9 cellular contexts compared by ENCODE assay signal in the genomic region with DNA sequence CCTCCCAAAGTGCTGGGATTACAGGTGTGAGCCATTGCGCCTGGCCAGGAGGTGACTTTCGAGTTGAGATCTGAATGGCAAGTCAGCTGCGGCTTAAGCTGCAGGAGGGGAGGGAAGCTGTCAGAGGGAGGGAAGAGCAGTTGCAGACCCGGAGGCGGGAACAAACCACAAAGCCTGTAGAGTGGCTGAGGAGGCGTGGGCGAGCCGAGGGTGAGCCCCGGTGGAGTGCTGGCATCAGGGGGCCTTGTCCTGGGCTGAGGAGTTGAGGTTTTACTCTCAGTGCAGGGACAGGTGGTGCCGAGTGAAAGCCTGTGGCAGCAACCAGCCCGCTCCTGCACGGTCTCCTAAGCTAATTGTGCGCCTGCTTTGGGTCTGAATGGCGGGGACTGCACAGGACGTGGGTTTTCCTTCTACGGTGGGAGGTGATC. TPM values are rescaled to one million over a fixed set of nuclear protein-coding genes. Genes with fewer than 3 reads are reported as not detected.
DNase-seq lines count a peak whose midpoint lies in the region; ATAC-seq and TF ChIP-seq lines count a peak whose summit lies in the region.
"Had no signal": no experiment of that assay in that cellular context is flagged by ENCODE, and none has a peak within 500 bp of the region (broad histone marks: within the 10 kb centered on the region; RNA-seq: fewer than 3 reads in every experiment).

No MANE protein-coding gene starts in this region.

- H3K27me3 Mint-ChIP-seq in activated CD4-positive, alpha-beta T cell treated with anti-CD3 and anti-CD28 coated beads, Interleukin-2, amount 10 ng/mL, durations not matched to agents 7 days and 5 days, result no peaks in the 10 kb centered on the region

- DNase-seq in GF-D8 (lab: John Stamatoyannopoulos, UW) (peak; percentile 85), NCI-H128 (lab: John Stamatoyannopoulos, UW; ENCODE audit: unreplicated experiment) (peak; percentile 31), left kidney (ENCODE audit: low read depth, low spot score) (peak; percentile 54), upper lobe of right lung (peak; percentile 80), medulla oblongata (ENCODE audit: extremely low spot score) (no peak), esophagus muscularis mucosa (ENCODE audit: extremely low spot score) (no peak), NCI-H1694 (lab: John Stamatoyannopoulos, UW) (no peak)
- peak; percentile 48 for DNase-seq in activated CD4-positive, alpha-beta T cell treated with anti-CD3 and anti-CD28 coated beads, Interleukin-2, amount 10 ng/mL, durations not matched to agents 7 days and 5 days

- TF ChIP-seq POLR2A in esophagus muscularis mucosa (IDR thresholded peaks at IDR 0.05; ENCODE audit: low read depth), result no peak

- peaks cover 69% of the 10 kb centered on the region for H3K4me1 Mint-ChIP-seq in activated CD4-positive, alpha-beta T cell treated with anti-CD3 and anti-CD28 coated beads, Interleukin-2, amount 10 ng/mL, durations not matched to agents 7 days and 5 days

- TF ChIP-seq CTCF in upper lobe of right lung (IDR thresholded peaks at IDR 0.05) (no peak), esophagus muscularis mucosa (IDR thresholded peaks at IDR 0.05) (no peak)

- H3K36me3 Mint-ChIP-seq in activated CD4-positive, alpha-beta T cell treated with anti-CD3 and anti-CD28 coated beads, Interleukin-2, amount 10 ng/mL, durations not matched to agents 7 days and 5 days (ENCODE audit: low read depth), result no peaks in the 10 kb centered on the region

- no peaks in the 10 kb centered on the region for H3K9me3 ChIP-seq in upper lobe of right lung
- H3K9me3 ChIP-seq in esophagus muscularis mucosa, result no peaks in the 10 kb centered on the region

- H3K4me1 ChIP-seq in upper lobe of right lung (peaks cover 12% of the 10 kb centered on the region), esophagus muscularis mucosa (peaks cover 0 to 34% (median 12%) of the 10 kb centered on the region in 4 donors)

- no peaks in the 10 kb centered on the region for H3K9me3 Mint-ChIP-seq in activated CD4-positive, alpha-beta T cell treated with anti-CD3 and anti-CD28 coated beads, Interleukin-2, amount 10 ng/mL, durations not matched to agents 7 days and 5 days

- CTCF ChIA-PET in activated CD4-positive, alpha-beta T cell treated with anti-CD3 and anti-CD28 coated beads, Interleukin-2, amount 10 ng/mL, durations not matched to agents 7 days and 5 days (lab: Charles Lee), result interaction anchor here (1.3 kb wide), 1 partner anchor 19 kb away, joined by 6 read pairs; no protein-coding TSS in a partner anchor

- no peak overlapping the region for H3K4me3 ChIP-seq in upper lobe of right lung
- H3K4me3 ChIP-seq in esophagus muscularis mucosa, result no peak overlapping the region

- intact Hi-C loops in upper lobe of right lung (cut with DNase I), result no loop called here
- intact Hi-C loops in esophagus muscularis mucosa (cut with DNase I), result no loop called here

- H3K27me3 ChIP-seq in upper lobe of right lung, result no peaks in the 10 kb centered on the region
- no peaks in the 10 kb centered on the region for H3K27me3 ChIP-seq in esophagus muscularis mucosa
- H3K27me3 ChIP-seq: dorsolateral prefrontal cortex had no signal

- peak overlapping the region; percentile 23 for H3K4me3 Mint-ChIP-seq in activated CD4-positive, alpha-beta T cell treated with anti-CD3 and anti-CD28 coated beads, Interleukin-2, amount 10 ng/mL, durations not matched to agents 7 days and 5 days

- TF ChIP-seq EP300 in esophagus muscularis mucosa (IDR thresholded peaks at IDR 0.05), result no peak

- WGBS in esophagus muscularis mucosa, result 60% methylated on average over 12 of the region's 16 CpGs

- POLR2A ChIA-PET in activated CD4-positive, alpha-beta T cell treated with anti-CD3 and anti-CD28 coated beads, Interleukin-2, amount 10 ng/mL, durations not matched to agents 7 days and 5 days (lab: Charles Lee), result no interaction called here

- ATAC-seq in upper lobe of right lung, result peak; percentile 74

- peak overlapping the region; percentile 65 for H3K27ac Mint-ChIP-seq in activated CD4-positive, alpha-beta T cell treated with anti-CD3 and anti-CD28 coated beads, Interleukin-2, amount 10 ng/mL, durations not matched to agents 7 days and 5 days

- H3K27ac ChIP-seq in upper lobe of right lung, result no peak overlapping the region
- no peak overlapping the region for H3K27ac ChIP-seq in esophagus muscularis mucosa (replicated peaks in 1 of 4)

- no peaks in the 10 kb centered on the region for H3K36me3 ChIP-seq in upper lobe of right lung
- H3K36me3 ChIP-seq in esophagus muscularis mucosa, result no peaks in the 10 kb centered on the region

RNA-seq across cellular contexts. Expression of a gene that starts 24.2 kb away (rescaled TPM):
- 10 to 100 TPM; 21.1 to 21.7 TPM for total RNA-seq in activated CD4-positive, alpha-beta T cell treated with anti-CD3 and anti-CD28 coated beads, Interleukin-2, amount 10 ng/mL, durations not matched to agents 7 days and 5 days
- total RNA-seq in upper lobe of right lung, result 31.1 TPM
- 10 to 100 TPM; 21.0 to 46.7 (median 28.3) TPM for total RNA-seq in esophagus muscularis mucosa

RNA-seq across cellular contexts. Expression of a gene that starts 38.1 kb away (rescaled TPM):
- total RNA-seq in activated CD4-positive, alpha-beta T cell treated with anti-CD3 and anti-CD28 coated beads, Interleukin-2, amount 10 ng/mL, durations not matched to agents 7 days and 5 days, result 10 to 100 TPM; 27.1 to 30.0 TPM
- total RNA-seq in upper lobe of right lung (14.9 TPM), esophagus muscularis mucosa (10 to 100 TPM; 12.3 to 19.1 (median 15.3) TPM)

RNA-seq across cellular contexts. Expression of a gene that starts 40.9 kb away (rescaled TPM):
- total RNA-seq in activated CD4-positive, alpha-beta T cell treated with anti-CD3 and anti-CD28 coated beads, Interleukin-2, amount 10 ng/mL, durations not matched to agents 7 days and 5 days, result 1 to 10 TPM; 4.0 to 4.1 TPM
- total RNA-seq in upper lobe of right lung, result 1.7 TPM
- under 1 TPM in 2 of 4 donors, not detected in 2; 0.17 to 0.23 TPM for total RNA-seq in esophagus muscularis mucosa

RNA-seq across cellular contexts. Expression of a gene that starts 43.6 kb away (rescaled TPM):
- total RNA-seq in activated CD4-positive, alpha-beta T cell treated with anti-CD3 and anti-CD28 coated beads, Interleukin-2, amount 10 ng/mL, durations not matched to agents 7 days and 5 days, result under 1 TPM in 1 of 2 experiments, not detected in 1; 0.17 TPM
- not detected for total RNA-seq in upper lobe of right lung
- total RNA-seq in esophagus muscularis mucosa, result under 1 TPM in 1 of 4 donors, not detected in 3; 0.26 TPM

Comparison
In these comparisons a context has a peak if more than half of its experiments do, and no peak if none do; other contexts are left out.
1. DNase-seq: peak in GF-D8 (single experiment), NCI-H128 (single experiment), activated CD4-positive, alpha-beta T cell treated with anti-CD3 and anti-CD28 coated beads, Interleukin-2, amount 10 ng/mL, durations not matched to agents 7 days and 5 days (single experiment), left kidney (single experiment) and upper lobe of right lung (single experiment); none in medulla oblongata (single experiment), esophagus muscularis mucosa (single experiment) and NCI-H1694 (single experiment).